15 cellular contexts compared by ENCODE assay signal in genomic region chr1:2569060-2569459, GRCh38.
DNase-seq lines count a peak whose midpoint lies in the region; ATAC-seq lines count a peak whose summit lies in the region.
"Had no signal": no experiment of that assay in that cellular context is flagged by ENCODE, and none has a peak within 500 bp of the region (broad histone marks: within the 10 kb centered on the region; RNA-seq: fewer than 3 reads in every experiment).

No MANE protein-coding gene starts in this region.

- ATAC-seq in stimulated activated naive CD8-positive, alpha-beta T cell treated with anti-CD3 and anti-CD28 coated beads, Interleukin-15, amount 100 ng/mL, for 72 hours = peak; percentile 3
- ATAC-seq in stimulated activated naive CD8-positive, alpha-beta T cell treated with anti-CD3 and anti-CD28 coated beads, Interleukin-15, Interleukin-2, amounts not matched to agents 100 U/mL and 50 U/mL, for 24 hours = no peak
- ATAC-seq in HG02678 (IDR thresholded peaks at IDR 0.05; ENCODE audit: unreplicated experiment) = no peak
- ATAC-seq: CD8-positive, alpha-beta T cell; GM23338 had no signal

- H3K27me3 Mint-ChIP-seq in stimulated activated naive CD8-positive, alpha-beta T cell treated with anti-CD3 and anti-CD28 coated beads, Interleukin-15, amount 100 ng/mL, for 72 hours = no peaks in the 10 kb centered on the region
- H3K27me3 Mint-ChIP-seq: B cell had no signal

- peak overlapping the region in 1 of 2 donors; percentile 93 for H3K27ac Mint-ChIP-seq in stimulated activated naive CD8-positive, alpha-beta T cell treated with anti-CD3 and anti-CD28 coated beads, Interleukin-15, amount 100 ng/mL, for 72 hours
- H3K27ac Mint-ChIP-seq: B cell; CD8-positive, alpha-beta T cell; GM23338; H9 had no signal

- peaks cover 14 to 26% of the 10 kb centered on the region in 2 donors for H3K9me3 Mint-ChIP-seq in stimulated activated naive CD8-positive, alpha-beta T cell treated with anti-CD3 and anti-CD28 coated beads, Interleukin-15, amount 100 ng/mL, for 72 hours

- peak overlapping the region in 1 of 2 donors; percentile 41 for H3K4me3 Mint-ChIP-seq in stimulated activated naive CD8-positive, alpha-beta T cell treated with anti-CD3 and anti-CD28 coated beads, Interleukin-15, amount 100 ng/mL, for 72 hours
- H3K4me3 Mint-ChIP-seq: B cell; CD14-positive monocyte; CD8-positive, alpha-beta T cell; GM23338; H9 had no signal

- no peak for DNase-seq in stimulated activated naive CD8-positive, alpha-beta T cell treated with anti-CD3 and anti-CD28 coated beads, Interleukin-15, amount 100 ng/mL, for 72 hours
- no peak for DNase-seq in stimulated activated naive CD8-positive, alpha-beta T cell treated with anti-CD3 and anti-CD28 coated beads, Interleukin-15, Interleukin-2, amounts not matched to agents 100 U/mL and 50 U/mL, for 24 hours
- DNase-seq in left kidney (ENCODE audit: low read depth, low spot score) (peak; percentile 69), retina (peak; percentile 67), NCI-H2227 treated with DMSO at 0.1 percent for 48 hours (lab: John Stamatoyannopoulos, UW) (no peak), hypothalamus (lab: John Stamatoyannopoulos, UW) (no peak)
- DNase-seq: COR-L47, DND-41, GDM1, H9 had no signal

- peaks cover 35% of the 10 kb centered on the region for H3K4me1 Mint-ChIP-seq in stimulated activated naive CD8-positive, alpha-beta T cell treated with anti-CD3 and anti-CD28 coated beads, Interleukin-15, amount 100 ng/mL, for 72 hours

Comparison
In these comparisons a context has a peak if more than half of its experiments do, and no peak if none do; other contexts are left out.
1. DNase-seq: peak in left kidney (single experiment) and retina (single experiment); none in stimulated activated naive CD8-positive, alpha-beta T cell treated with anti-CD3 and anti-CD28 coated beads, Interleukin-15, amount 100 ng/mL, for 72 hours (0 of 2), stimulated activated naive CD8-positive, alpha-beta T cell treated with anti-CD3 and anti-CD28 coated beads, Interleukin-15, Interleukin-2, amounts not matched to agents 100 U/mL and 50 U/mL, for 24 hours (single experiment), NCI-H2227 treated with DMSO at 0.1 percent for 48 hours (single experiment) and hypothalamus (0 of 51).